ENCODE assay signal across 17 cellular contexts in the genomic region with DNA sequence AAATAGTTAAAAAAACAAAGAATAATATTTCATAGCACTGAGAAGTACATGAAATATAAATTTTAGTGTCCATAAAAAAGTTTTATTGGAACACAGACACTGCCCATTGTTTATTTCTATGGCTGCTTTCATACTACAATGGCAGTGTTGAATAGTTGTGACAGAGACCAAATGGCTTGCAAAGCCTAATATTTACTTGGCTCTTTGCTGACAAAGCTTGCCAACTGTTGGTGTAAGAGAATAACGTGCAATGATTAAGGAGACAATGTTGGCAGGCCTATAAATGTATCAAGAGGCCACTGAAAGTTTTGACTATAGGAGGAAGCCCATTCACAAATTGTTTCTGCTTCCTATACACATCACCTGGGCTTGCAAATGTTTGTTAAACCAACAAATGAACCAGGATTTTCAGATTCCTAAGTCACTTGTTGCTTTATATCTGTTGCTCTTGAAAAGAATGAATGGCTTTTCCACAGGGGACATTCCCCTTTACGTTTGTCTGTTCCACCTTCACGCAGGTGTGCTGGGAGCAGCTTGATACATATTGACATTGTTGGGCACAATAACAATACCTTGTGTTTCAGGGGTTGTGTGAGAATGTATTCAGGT. TPM values are rescaled to one million over a fixed set of nuclear protein-coding genes. Genes with fewer than 3 reads are reported as not detected.
DNase-seq lines count a peak whose midpoint lies in the region; ATAC-seq and TF ChIP-seq lines count a peak whose summit lies in the region.
"Had no signal": no experiment of that assay in that cellular context is flagged by ENCODE, and none has a peak within 500 bp of the region (broad histone marks: within the 10 kb centered on the region; RNA-seq: fewer than 3 reads in every experiment).

No MANE protein-coding gene starts in this region.

- CTCF ChIA-PET in SK-N-SH (lab: Yijun Ruan, JAX): no interaction called here

- POLR2A ChIA-PET in SK-N-SH (lab: Yijun Ruan, JAX): no interaction called here

- no peak for TF ChIP-seq RAD21 in SK-N-SH (IDR thresholded peaks at IDR 0.05; ENCODE audit: low read length)

- 60% methylated on average over 3 of the region's 3 CpGs for WGBS in SK-N-SH (ENCODE audit: low lambda C conversion rate)
- 57% methylated on average over 3 of the region's 3 CpGs for WGBS in hepatocyte (ENCODE audit: low lambda C conversion rate, missing lambda C conversion rate)
- 45 to 58% methylated on average over 3 of the region's 3 CpGs for WGBS in thyroid gland, 2 donors

- intact Hi-C loops in thyroid gland (cut with DNase I): no loop called here
- intact Hi-C loops in colonic mucosa (cut with DNase I): no loop called here

- H3K36me3 ChIP-seq in SK-N-SH (replicated peaks in 1 of 2; ENCODE audit: control insufficient read depth in 1 of 2, insufficient read depth in 2 of 2, low read length in 1 of 2): no peaks in the 10 kb centered on the region
- H3K36me3 ChIP-seq in hepatocyte (replicated peaks; ENCODE audit: insufficient read depth, low read depth): no peaks in the 10 kb centered on the region
- H3K36me3 ChIP-seq in subcutaneous abdominal adipose tissue (ENCODE audit: control insufficient read depth in 5 of 5, insufficient read depth in 5 of 5, low read length in 5 of 5): no peaks in the 10 kb centered on the region
- H3K36me3 ChIP-seq in thyroid gland: no peaks in the 10 kb centered on the region
- H3K36me3 ChIP-seq in colonic mucosa: no peaks in the 10 kb centered on the region
- H3K36me3 ChIP-seq: spleen, tibial nerve had no signal

- no peaks in the 10 kb centered on the region for H3K27me3 ChIP-seq in SK-N-SH (ENCODE audit: insufficient read depth)
- H3K27me3 ChIP-seq in hepatocyte: no peaks in the 10 kb centered on the region
- H3K27me3 ChIP-seq in subcutaneous abdominal adipose tissue (ENCODE audit: control insufficient read depth in 5 of 5, insufficient read depth in 4 of 5, low read length in 5 of 5): no peaks in the 10 kb centered on the region
- no peaks in the 10 kb centered on the region for H3K27me3 ChIP-seq in thyroid gland
- no peaks in the 10 kb centered on the region for H3K27me3 ChIP-seq in colonic mucosa
- H3K27me3 ChIP-seq: foreskin keratinocyte had no signal

- no peaks in the 10 kb centered on the region for H3K9me3 ChIP-seq in SK-N-SH
- no peaks in the 10 kb centered on the region for H3K9me3 ChIP-seq in hepatocyte (ENCODE audit: low read depth)
- no peaks in the 10 kb centered on the region for H3K9me3 ChIP-seq in subcutaneous abdominal adipose tissue (ENCODE audit: control insufficient read depth in 5 of 5, low read length in 5 of 5)
- H3K9me3 ChIP-seq in thyroid gland: no peaks in the 10 kb centered on the region
- no peaks in the 10 kb centered on the region for H3K9me3 ChIP-seq in colonic mucosa
- H3K9me3 ChIP-seq: spleen, tibial nerve had no signal

- H3F3A ChIP-seq in SK-N-SH (replicated peaks; ENCODE audit: insufficient read depth): peaks cover 55% of the 10 kb centered on the region

- H4K20me1 ChIP-seq in SK-N-SH (ENCODE audit: insufficient read depth) (no peaks in the 10 kb centered on the region), hepatocyte (ENCODE audit: insufficient read depth, poor library complexity, severe bottlenecking) (no peaks in the 10 kb centered on the region)

- TF ChIP-seq CTCF in SK-N-SH (IDR thresholded peaks at IDR 0.05) (no peak), hepatocyte (IDR thresholded peaks at IDR 0.05; ENCODE audit: poor library complexity) (no peak), thyroid gland (IDR thresholded peaks at IDR 0.05) (no peak), colonic mucosa (IDR thresholded peaks at IDR 0.05) (no peak)

- H3K79me2 ChIP-seq in SK-N-SH (ENCODE audit: insufficient read depth): no peaks in the 10 kb centered on the region
- no peaks in the 10 kb centered on the region for H3K79me2 ChIP-seq in hepatocyte
- H3K79me2 ChIP-seq: parathyroid adenoma had no signal

- H3K4me3 ChIP-seq in SK-N-SH (ENCODE audit: low read depth in 2 of 2, low read length in 1 of 2): no peak overlapping the region
- H3K4me3 ChIP-seq in hepatocyte: no peak overlapping the region
- H3K4me3 ChIP-seq in subcutaneous abdominal adipose tissue (ENCODE audit: low read depth in 1 of 5, low read length in 5 of 5): no peak overlapping the region
- no peak overlapping the region for H3K4me3 ChIP-seq in thyroid gland (replicated peaks in 1 of 3)
- H3K4me3 ChIP-seq in colonic mucosa: no peak overlapping the region
- H3K4me3 ChIP-seq: spleen, tibial nerve had no signal

- H3K27ac ChIP-seq in SK-N-SH (ENCODE audit: low read depth in 2 of 2, low read length in 1 of 2): peak overlapping the region; percentile 64 to 84
- H3K27ac ChIP-seq in hepatocyte: peak overlapping the region; percentile 5
- peak overlapping the region; percentile 18 for H3K27ac ChIP-seq in subcutaneous abdominal adipose tissue (ENCODE audit: low read depth, low read length)
- H3K27ac ChIP-seq in thyroid gland: no peak overlapping the region
- H3K27ac ChIP-seq in colonic mucosa: no peak overlapping the region
- H3K27ac ChIP-seq: foreskin keratinocyte, tibial nerve had no signal

- TF ChIP-seq POLR2A in thyroid gland (IDR thresholded peaks at IDR 0.05): no peak

- H3K9me2 ChIP-seq in SK-N-SH: no peaks in the 10 kb centered on the region
- H3K9me2 ChIP-seq in hepatocyte (replicated peaks; ENCODE audit: insufficient read depth): no peaks in the 10 kb centered on the region

- ATAC-seq in SK-N-SH treated with all-trans-retinoic acid at 6 μM for 48 hours: no peak
- ATAC-seq in HG02571 (IDR thresholded peaks at IDR 0.05; ENCODE audit: unreplicated experiment): no peak

- H3K4me1 ChIP-seq in SK-N-SH (ENCODE audit: control insufficient read depth in 1 of 2, insufficient read depth in 2 of 2, low read depth in 1 of 2, low read length in 1 of 2) (peaks cover 8 to 19% of the 10 kb centered on the region in 2 experiments), hepatocyte (ENCODE audit: insufficient read depth) (peaks cover 18% of the 10 kb centered on the region), subcutaneous abdominal adipose tissue (ENCODE audit: control insufficient read depth in 5 of 5, insufficient read depth in 5 of 5, low read length in 5 of 5) (peaks cover 0 to 18% (median 7%) of the 10 kb centered on the region in 5 donors), thyroid gland (peaks cover 0 to 5% of the 10 kb centered on the region in 2 donors), colonic mucosa (peaks cover 3% of the 10 kb centered on the region)
- H3K4me1 ChIP-seq: parathyroid adenoma had no signal

- H3K9ac ChIP-seq in SK-N-SH: peak overlapping the region; percentile 15; the same call in 1 of the 2 replicates
- H3K9ac ChIP-seq in subcutaneous abdominal adipose tissue (ENCODE audit: low read length in 5 of 5): no peak overlapping the region
- H3K9ac ChIP-seq in colonic mucosa (ENCODE audit: low read depth in 2 of 2, low read length in 2 of 2): no peak overlapping the region
- H3K9ac ChIP-seq: parathyroid adenoma had no signal

- peak overlapping the region; percentile 49 for H3K4me2 ChIP-seq in SK-N-SH
- H3K4me2 ChIP-seq in hepatocyte: no peak overlapping the region

- TF ChIP-seq EP300 in SK-N-SH (IDR thresholded peaks at IDR 0.05; ENCODE audit: borderline replicate concordance in 1 of 2, low read depth in 1 of 2, low read length in 1 of 2): no peak

- DNase-seq in SK-N-SH: no peak
- peak; percentile 88 for DNase-seq in NCI-H748 (lab: John Stamatoyannopoulos, UW; ENCODE audit: unreplicated experiment)
- no peak for DNase-seq in hepatocyte (ENCODE audit: low spot score)
- no peak for DNase-seq in thyroid gland
- DNase-seq in colonic mucosa: no peak
- DNase-seq: activated CD4-positive, alpha-beta T cell treated with anti-CD3 and anti-CD28 coated beads, Interleukin-2, amount 50 U/mL, for 1 hour; activated naive CD4-positive, alpha-beta T cell treated with anti-CD3 and anti-CD28 coated beads for 36 hours; activated T-cell treated with anti-CD3 and anti-CD28 coated beads for 4 hours; NCI-H1694; NCI-H82; spleen had no signal

- H2AFZ ChIP-seq in SK-N-SH (ENCODE audit: low read depth) (peak overlapping the region; percentile 13; the same call in 1 of the 2 replicates), hepatocyte (no peak overlapping the region)
- H2AFZ ChIP-seq: parathyroid adenoma had no signal

TF ChIP-seq in SK-N-SH, 30 proteins besides CTCF, POLR2A, EP300 and RAD21 (continues in another document):
- TF ChIP-seq, protein P1, sequence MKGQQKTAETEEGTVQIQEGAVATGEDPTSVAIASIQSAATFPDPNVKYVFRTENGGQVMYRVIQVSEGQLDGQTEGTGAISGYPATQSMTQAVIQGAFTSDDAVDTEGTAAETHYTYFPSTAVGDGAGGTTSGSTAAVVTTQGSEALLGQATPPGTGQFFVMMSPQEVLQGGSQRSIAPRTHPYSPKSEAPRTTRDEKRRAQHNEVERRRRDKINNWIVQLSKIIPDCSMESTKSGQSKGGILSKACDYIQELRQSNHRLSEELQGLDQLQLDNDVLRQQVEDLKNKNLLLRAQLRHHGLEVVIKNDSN (IDR thresholded peaks at IDR 0.05; ENCODE audit: borderline replicate concordance, low read depth): no peak
- TF ChIP-seq MEF2A (IDR thresholded peaks at IDR 0.05; ENCODE audit: borderline replicate concordance, low read depth): no peak
- no peak for TF ChIP-seq YY1 (IDR thresholded peaks at IDR 0.05; ENCODE audit: low read depth)
- TF ChIP-seq RXRA (IDR thresholded peaks at IDR 0.05; ENCODE audit: borderline replicate concordance, low read depth): no peak

TF ChIP-seq in SK-N-SH treated with all-trans-retinoic acid at 6 μM for 48 hours, 23 proteins besides CTCF, POLR2A, EP300 and RAD21:
- TF ChIP-seq ARNTL (CRISPR knock-in tag; IDR thresholded peaks at IDR 0.05; ENCODE audit: borderline replicate concordance, low read depth) (no peak), GLIS3 (CRISPR knock-in tag; IDR thresholded peaks at IDR 0.05) (no peak)
- TF ChIP-seq, protein P2, sequence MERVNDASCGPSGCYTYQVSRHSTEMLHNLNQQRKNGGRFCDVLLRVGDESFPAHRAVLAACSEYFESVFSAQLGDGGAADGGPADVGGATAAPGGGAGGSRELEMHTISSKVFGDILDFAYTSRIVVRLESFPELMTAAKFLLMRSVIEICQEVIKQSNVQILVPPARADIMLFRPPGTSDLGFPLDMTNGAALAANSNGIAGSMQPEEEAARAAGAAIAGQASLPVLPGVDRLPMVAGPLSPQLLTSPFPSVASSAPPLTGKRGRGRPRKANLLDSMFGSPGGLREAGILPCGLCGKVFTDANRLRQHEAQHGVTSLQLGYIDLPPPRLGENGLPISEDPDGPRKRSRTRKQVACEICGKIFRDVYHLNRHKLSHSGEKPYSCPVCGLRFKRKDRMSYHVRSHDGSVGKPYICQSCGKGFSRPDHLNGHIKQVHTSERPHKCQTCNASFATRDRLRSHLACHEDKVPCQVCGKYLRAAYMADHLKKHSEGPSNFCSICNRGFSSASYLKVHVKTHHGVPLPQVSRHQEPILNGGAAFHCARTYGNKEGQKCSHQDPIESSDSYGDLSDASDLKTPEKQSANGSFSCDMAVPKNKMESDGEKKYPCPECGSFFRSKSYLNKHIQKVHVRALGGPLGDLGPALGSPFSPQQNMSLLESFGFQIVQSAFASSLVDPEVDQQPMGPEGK (CRISPR knock-in tag; IDR thresholded peaks at IDR 0.05; ENCODE audit: borderline replicate concordance): no peak
TF ChIP-seq in SK-N-SH treated with all-trans-retinoic acid at 6 μM for 48 hours: peak in this region for 0.

RNA-seq across cellular contexts. Expression of gene ST6GALNAC3, which starts 5.5 kb away (rescaled TPM):
- polyA plus RNA-seq in SK-N-SH (2012; rRNA removed) (8.1 and 12.1 TPM in 2 replicates), hepatocyte (33.3 and 37.5 TPM in 2 replicates)
- 14.4 and 14.7 TPM in 2 replicates for polyA plus RNA-seq in SK-N-SH (2012; cell fraction: cytosol; rRNA removed)
- 2.3 and 5.8 TPM in 2 replicates for polyA plus RNA-seq in SK-N-SH (2012; cell fraction: nucleus; rRNA removed)
- total RNA-seq in hepatocyte (29.4 and 40.5 TPM in 2 replicates), thyroid gland (10 to 100 TPM; 17.4 to 35.6 (median 31.6) TPM), colonic mucosa (1 to 10 TPM; 2.5 to 5.7 TPM)

Comparison
In these comparisons a context has a peak if more than half of its experiments do, and no peak if none do; other contexts are left out.
1. H3K27ac ChIP-seq: peak in SK-N-SH (2 of 2), hepatocyte (single experiment) and subcutaneous abdominal adipose tissue (single experiment); none in thyroid gland (0 of 3) and colonic mucosa (single experiment).